In genomic region chr1:247415423-247416361, GRCh38 we compare ENCODE assay signal across 8 cellular contexts. TPM values are rescaled to one million over a fixed set of nuclear protein-coding genes. Genes with fewer than 3 reads are reported as not detected.
A peak's percentile ranks its signal among the peaks of the same experiment; 100 is the strongest.
DNase-seq lines count a peak whose midpoint lies in the region; ATAC-seq and TF ChIP-seq lines count a peak whose summit lies in the region.

NLRP3 (plus strand) TSS chr1:247416173; CDS start chr1:247418801, 2,628 bp downstream.

- peaks cover 45% of the 10 kb centered on the region for H3K4me1 Mint-ChIP-seq in activated CD4-positive, alpha-beta T cell treated with anti-CD3 and anti-CD28 coated beads, Interleukin-2, amount 10 ng/mL, durations not matched to agents 7 days and 5 days

- H3K9ac ChIP-seq in rectal smooth muscle tissue (ENCODE audit: low read length): no peak within 1 kb of the TSS

- DNase-seq in KG1 (lab: John Stamatoyannopoulos, UW) (peak; percentile 68), esophagus muscularis mucosa (ENCODE audit: extremely low spot score) (no peak), HAP-1 (ENCODE audit: low spot score in 2 of 2) (no peak), NCI-H510A treated with DMSO at 0.1 percent for 48 hours (lab: John Stamatoyannopoulos, UW) (no peak)
- DNase-seq in activated CD4-positive, alpha-beta T cell treated with anti-CD3 and anti-CD28 coated beads, Interleukin-2, amount 10 ng/mL, durations not matched to agents 7 days and 5 days: peak; percentile 56

- peaks cover 17% of the 10 kb centered on the region for H3K27me3 Mint-ChIP-seq in activated CD4-positive, alpha-beta T cell treated with anti-CD3 and anti-CD28 coated beads, Interleukin-2, amount 10 ng/mL, durations not matched to agents 7 days and 5 days

- peak; percentile 28 for TF ChIP-seq POLR2A in esophagus muscularis mucosa (IDR thresholded peaks at IDR 0.05; ENCODE audit: low read depth)

- H3K27ac Mint-ChIP-seq in activated CD4-positive, alpha-beta T cell treated with anti-CD3 and anti-CD28 coated beads, Interleukin-2, amount 10 ng/mL, durations not matched to agents 7 days and 5 days: peak within 1 kb of the TSS; percentile 64

- H3K9me3 Mint-ChIP-seq in activated CD4-positive, alpha-beta T cell treated with anti-CD3 and anti-CD28 coated beads, Interleukin-2, amount 10 ng/mL, durations not matched to agents 7 days and 5 days: peaks cover 2% of the 10 kb centered on the region

- in situ Hi-C loops in HAP-1 (cut with MboI; ENCODE audit: low sequenced_read_pairs): no loop called here

- POLR2A ChIA-PET in activated CD4-positive, alpha-beta T cell treated with anti-CD3 and anti-CD28 coated beads, Interleukin-2, amount 10 ng/mL, durations not matched to agents 7 days and 5 days (lab: Charles Lee): no interaction called here

- ATAC-seq in GM18861 (IDR thresholded peaks at IDR 0.05; ENCODE audit: unreplicated experiment) (peak; percentile 74), GM21723 (IDR thresholded peaks at IDR 0.05; ENCODE audit: unreplicated experiment) (no peak)

- 61% methylated on average over 19 of the region's 19 CpGs for WGBS in esophagus muscularis mucosa

- CTCF ChIA-PET in activated CD4-positive, alpha-beta T cell treated with anti-CD3 and anti-CD28 coated beads, Interleukin-2, amount 10 ng/mL, durations not matched to agents 7 days and 5 days (lab: Charles Lee): interaction anchor here (0.6 to 1.3 kb wide), 2 partner anchors 47 to 60 kb away, joined by 3 to 4 read pairs; no protein-coding TSS in a partner anchor

- H3K27me3 ChIP-seq in esophagus muscularis mucosa (peaks cover 0 to 9% (median 0%) of the 10 kb centered on the region in 4 donors), rectal smooth muscle tissue (ENCODE audit: control insufficient read depth, insufficient read depth, low read length) (peaks cover 2% of the 10 kb centered on the region), HAP-1 (ENCODE audit: low read depth) (peaks cover 15% of the 10 kb centered on the region; the same call in 1 of the 2 replicates)

- H3K9me3 ChIP-seq in esophagus muscularis mucosa (no peaks in the 10 kb centered on the region), HAP-1 (no peaks in the 10 kb centered on the region)

- H3K27ac ChIP-seq in esophagus muscularis mucosa (replicated peaks in 1 of 4) (peak within 1 kb of the TSS in 2 of 4 donors; percentile 30 to 38), rectal smooth muscle tissue (ENCODE audit: low read depth, low read length) (no peak within 1 kb of the TSS)

- peak within 1 kb of the TSS; percentile 69 for H3K4me3 Mint-ChIP-seq in activated CD4-positive, alpha-beta T cell treated with anti-CD3 and anti-CD28 coated beads, Interleukin-2, amount 10 ng/mL, durations not matched to agents 7 days and 5 days

- H3K4me3 ChIP-seq in esophagus muscularis mucosa (peak within 1 kb of the TSS; percentile 15 to 39 (median 22)), rectal smooth muscle tissue (ENCODE audit: low read length) (peak within 1 kb of the TSS; percentile 50), HAP-1 (no peak within 1 kb of the TSS)

- H3K36me3 Mint-ChIP-seq in activated CD4-positive, alpha-beta T cell treated with anti-CD3 and anti-CD28 coated beads, Interleukin-2, amount 10 ng/mL, durations not matched to agents 7 days and 5 days (ENCODE audit: low read depth): no peaks in the 10 kb centered on the region

- H3K36me3 ChIP-seq in esophagus muscularis mucosa: no peaks in the 10 kb centered on the region
- no peaks in the 10 kb centered on the region for H3K36me3 ChIP-seq in rectal smooth muscle tissue (ENCODE audit: control insufficient read depth, insufficient read depth, low read length)
- no peaks in the 10 kb centered on the region for H3K36me3 ChIP-seq in HAP-1 (replicated peaks)

- no peak for TF ChIP-seq CTCF in esophagus muscularis mucosa (IDR thresholded peaks at IDR 0.05)

- no peak for TF ChIP-seq EP300 in esophagus muscularis mucosa (IDR thresholded peaks at IDR 0.05)

- H3K4me1 ChIP-seq in esophagus muscularis mucosa (no peaks in the 10 kb centered on the region), rectal smooth muscle tissue (ENCODE audit: control insufficient read depth, insufficient read depth, low read length) (no peaks in the 10 kb centered on the region), HAP-1 (no peaks in the 10 kb centered on the region)

- intact Hi-C loops in esophagus muscularis mucosa (cut with DNase I): no loop called here

RNA-seq across cellular contexts. Expression of gene NLRP3, which starts in this region (rescaled TPM):
- 1 to 10 TPM; 1.4 to 2.5 TPM for total RNA-seq in activated CD4-positive, alpha-beta T cell treated with anti-CD3 and anti-CD28 coated beads, Interleukin-2, amount 10 ng/mL, durations not matched to agents 7 days and 5 days
- total RNA-seq in esophagus muscularis mucosa: 1 to 10 TPM; 1.3 to 4.5 (median 1.6) TPM

Comparison
In these comparisons a context has a peak if more than half of its experiments do, and no peak if none do; other contexts are left out.
1. DNase-seq: peak in KG1 (single experiment) and activated CD4-positive, alpha-beta T cell treated with anti-CD3 and anti-CD28 coated beads, Interleukin-2, amount 10 ng/mL, durations not matched to agents 7 days and 5 days (single experiment); none in esophagus muscularis mucosa (single experiment), HAP-1 (0 of 2) and NCI-H510A treated with DMSO at 0.1 percent for 48 hours (single experiment).